In the genomic region with DNA sequence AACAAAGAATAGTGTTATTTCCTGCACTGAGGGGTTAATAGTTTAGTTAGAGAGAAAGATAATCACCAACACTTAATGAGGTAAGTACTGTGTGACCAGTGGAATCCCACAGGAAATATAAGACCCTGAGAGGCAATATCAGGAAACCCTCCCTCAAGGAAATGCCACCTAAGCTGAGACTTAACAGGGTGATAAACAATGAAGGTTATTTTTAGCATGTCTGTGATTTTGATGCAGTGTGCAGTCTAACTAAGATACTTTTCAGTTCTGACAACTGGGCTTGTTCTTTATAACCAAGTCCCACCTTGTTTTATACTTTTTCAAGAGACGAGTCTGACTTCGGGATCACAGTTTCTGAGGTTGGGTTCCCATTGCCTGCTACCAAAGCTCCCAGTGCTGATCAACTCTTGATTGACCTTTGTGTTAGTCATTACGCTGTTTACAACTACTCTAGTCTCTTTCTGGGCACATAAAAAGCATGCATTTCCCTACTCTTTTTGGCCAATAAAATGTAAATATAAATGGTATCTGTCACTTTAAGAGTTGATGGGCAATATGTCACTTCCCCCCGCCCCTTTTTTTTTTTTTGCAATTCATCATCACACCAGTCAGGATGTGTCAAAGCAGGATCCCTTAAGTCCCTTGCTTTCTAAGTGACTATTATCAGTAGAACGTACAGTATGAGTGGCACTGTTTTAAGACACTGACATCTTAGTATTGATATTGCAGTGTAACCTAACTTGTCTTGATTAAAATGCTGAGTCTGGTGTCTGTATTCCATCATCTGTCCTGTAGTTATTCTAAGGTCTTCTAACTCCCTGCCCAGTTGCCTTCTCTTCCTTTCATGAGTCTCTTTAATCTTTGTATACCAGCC, we compare ENCODE assay signal across 1 cellular context.
TF ChIP-seq lines count a peak whose summit lies in the region.

No MANE protein-coding gene starts in this region.

TF ChIP-seq in neural cell, 6 proteins besides CTCF, POLR2A, EP300 and RAD21 (continued from another document):
- TF ChIP-seq REST (IDR thresholded peaks at IDR 0.05; ENCODE audit: borderline replicate concordance) = no peak
- TF ChIP-seq EZH2 (IDR thresholded peaks at IDR 0.05; ENCODE audit: borderline replicate concordance, insufficient read depth, low read length, poor library complexity, severe bottlenecking) = no peak
- TF ChIP-seq MXI1 (conservative IDR thresholded peaks at IDR 0.05; ENCODE audit: poor library complexity, severe bottlenecking) = no peak
